Comparison of ENCODE assay signal across 15 cellular contexts in genomic region chr2:11567631-11568031, GRCh38.
"Had no signal": no experiment of that assay in that cellular context is flagged by ENCODE, and none has a peak within 500 bp of the region (broad histone marks: within the 10 kb centered on the region; RNA-seq: fewer than 3 reads in every experiment).

No MANE protein-coding gene starts in this region.

- H3K27me3 ChIP-seq: ascending aorta, right lobe of liver had no signal

- H3K9me3 Mint-ChIP-seq: activated B cell treated with CpG ODN at 0.5 μM for 24 hours; activated CD4-positive, alpha-beta memory T cell treated with anti-CD3 and anti-CD28 coated beads, Interleukin-2, amount 10 ng/mL, durations not matched to agents 7 days and 5 days; activated naive CD4-positive, alpha-beta T cell treated with anti-CD3 and anti-CD28 coated beads, Interleukin-2, amount 50 U/mL, for 24 hours; central memory CD8-positive, alpha-beta T cell; stimulated activated memory B cell treated with anti-CD40 and anti-IgM and Interleukin-4, amounts not matched to agents 10 μg/mL and 1 μg/mL and 100 μg/mL, for 72 hours had no signal

- H3K27ac Mint-ChIP-seq: activated B cell treated with CpG ODN at 0.5 μM for 24 hours; activated CD4-positive, alpha-beta memory T cell treated with anti-CD3 and anti-CD28 coated beads, Interleukin-2, amount 10 ng/mL, durations not matched to agents 7 days and 5 days; activated CD8-positive, alpha-beta memory T cell treated with anti-CD3 and anti-CD28 coated beads, Interleukin-2, amount 10 ng/mL, durations not matched to agents 7 days and 5 days; activated naive CD4-positive, alpha-beta T cell treated with anti-CD3 and anti-CD28 coated beads, Interleukin-2, amount 50 U/mL, for 24 hours; stimulated activated memory B cell treated with anti-CD40 and anti-IgM and Interleukin-4, amounts not matched to agents 10 μg/mL and 1 μg/mL and 100 μg/mL, for 72 hours had no signal

- H3K9me3 ChIP-seq: ascending aorta, right lobe of liver, thoracic aorta had no signal

- H3K36me3 Mint-ChIP-seq: activated CD8-positive, alpha-beta memory T cell treated with anti-CD3 and anti-CD28 coated beads, Interleukin-2, amount 10 ng/mL, durations not matched to agents 7 days and 5 days; activated naive CD4-positive, alpha-beta T cell treated with anti-CD3 and anti-CD28 coated beads, Interleukin-2, amount 50 U/mL, for 24 hours; stimulated activated memory B cell treated with anti-CD40 and anti-IgM and Interleukin-4, amounts not matched to agents 10 μg/mL and 1 μg/mL and 100 μg/mL, for 72 hours had no signal

- H3K4me1 Mint-ChIP-seq: activated B cell treated with CpG ODN at 0.5 μM for 24 hours; activated CD4-positive, alpha-beta memory T cell treated with anti-CD3 and anti-CD28 coated beads, Interleukin-2, amount 10 ng/mL, durations not matched to agents 7 days and 5 days; activated CD8-positive, alpha-beta memory T cell treated with anti-CD3 and anti-CD28 coated beads, Interleukin-2, amount 10 ng/mL, durations not matched to agents 7 days and 5 days; activated naive CD4-positive, alpha-beta T cell treated with anti-CD3 and anti-CD28 coated beads, Interleukin-2, amount 50 U/mL, for 24 hours; central memory CD8-positive, alpha-beta T cell; stimulated activated memory B cell treated with anti-CD40 and anti-IgM and Interleukin-4, amounts not matched to agents 10 μg/mL and 1 μg/mL and 100 μg/mL, for 72 hours had no signal

- H3K4me3 Mint-ChIP-seq: activated B cell treated with CpG ODN at 0.5 μM for 24 hours; activated CD4-positive, alpha-beta memory T cell treated with anti-CD3 and anti-CD28 coated beads, Interleukin-2, amount 10 ng/mL, durations not matched to agents 7 days and 5 days; activated CD8-positive, alpha-beta memory T cell treated with anti-CD3 and anti-CD28 coated beads, Interleukin-2, amount 10 ng/mL, durations not matched to agents 7 days and 5 days; activated naive CD4-positive, alpha-beta T cell treated with anti-CD3 and anti-CD28 coated beads, Interleukin-2, amount 50 U/mL, for 24 hours; central memory CD8-positive, alpha-beta T cell; stimulated activated memory B cell treated with anti-CD40 and anti-IgM and Interleukin-4, amounts not matched to agents 10 μg/mL and 1 μg/mL and 100 μg/mL, for 72 hours had no signal

- H3K27me3 Mint-ChIP-seq: central memory CD8-positive, alpha-beta T cell had no signal

- H3K4me3 ChIP-seq: ascending aorta, coronary artery, right lobe of liver, thoracic aorta had no signal

- H3K4me1 ChIP-seq: ascending aorta, right lobe of liver had no signal

- H3K27ac ChIP-seq: ascending aorta, coronary artery, right lobe of liver, thoracic aorta had no signal

- DNase-seq: activated B cell treated with CpG ODN at 0.5 μM for 24 hours; activated CD4-positive, alpha-beta memory T cell treated with anti-CD3 and anti-CD28 coated beads, Interleukin-2, amount 10 ng/mL, durations not matched to agents 7 days and 5 days; activated CD4-positive, alpha-beta T cell treated with anti-CD3 and anti-CD28 coated beads for 4 hours; activated CD8-positive, alpha-beta memory T cell treated with anti-CD3 and anti-CD28 coated beads, Interleukin-2, amount 10 ng/mL, durations not matched to agents 7 days and 5 days; activated gamma-delta T cell; activated T-cell treated with anti-CD3 and anti-CD28 coated beads, Interleukin-2, amount 50 U/mL, for 48 hours; hypothalamus; stimulated activated CD4-positive, alpha-beta T cell treated with anti-CD3 and anti-CD28 coated beads, Interleukin-4, amount 100 ng/mL, for 4 hours had no signal

- H3K36me3 ChIP-seq: ascending aorta, right lobe of liver, thoracic aorta had no signal
